Comparison of ENCODE assay signal across 9 cellular contexts in genomic region chr4:132123870-132124623, GRCh38.
DNase-seq lines count a peak whose midpoint lies in the region; ATAC-seq and TF ChIP-seq lines count a peak whose summit lies in the region.
"Had no signal": no experiment of that assay in that cellular context is flagged by ENCODE, and none has a peak within 500 bp of the region (broad histone marks: within the 10 kb centered on the region; RNA-seq: fewer than 3 reads in every experiment).

No MANE protein-coding gene starts in this region.

- H3K27ac ChIP-seq in RWPE1 = no peak overlapping the region

- POLR2A ChIA-PET in RWPE1 (lab: Yijun Ruan, JAX; ENCODE audit: low non-redundant PET) = no interaction called here

- TF ChIP-seq CTCF in RWPE1 (conservative IDR thresholded peaks at IDR 0.05; ENCODE audit: low read depth) = no peak

- CTCF ChIA-PET in RWPE1 (lab: Yijun Ruan, JAX) = interaction anchor here (0.6 kb wide), 2 partner anchors 131 to 1536 kb away, joined by 3 to 4 read pairs; no protein-coding TSS in a partner anchor

- peak; percentile 77 for ATAC-seq in GM18511 (IDR thresholded peaks at IDR 0.05; ENCODE audit: unreplicated experiment)
- peak; percentile 81 for ATAC-seq in HG02678 (IDR thresholded peaks at IDR 0.05; ENCODE audit: unreplicated experiment)
- ATAC-seq in HG02571 (IDR thresholded peaks at IDR 0.05; ENCODE audit: unreplicated experiment) = no peak
- no peak for ATAC-seq in GM18858 (IDR thresholded peaks at IDR 0.05; ENCODE audit: unreplicated experiment)
- ATAC-seq: left colon had no signal

- peak; percentile 42 for DNase-seq in NCI-H510A treated with DMSO at 0.1 percent for 48 hours (lab: John Stamatoyannopoulos, UW)
- DNase-seq in glomerular visceral epithelial cell (ENCODE audit: extremely low spot score) = peak; percentile 43
- no peak for DNase-seq in NCI-H128 (lab: John Stamatoyannopoulos, UW; ENCODE audit: unreplicated experiment)
- no peak for DNase-seq in RWPE1 (ENCODE audit: low spot score)
- DNase-seq: left colon had no signal

Comparison
In these comparisons a context has a peak if more than half of its experiments do, and no peak if none do; other contexts are left out.
1. ATAC-seq: peak in GM18511 (single experiment) and HG02678 (single experiment); none in HG02571 (single experiment) and GM18858 (single experiment).
2. DNase-seq: peak in NCI-H510A treated with DMSO at 0.1 percent for 48 hours (single experiment) and glomerular visceral epithelial cell (single experiment); none in NCI-H128 (single experiment) and RWPE1 (single experiment).